In genomic region chr12:98503593-98504367, GRCh38 we compare ENCODE assay signal across 8 cellular contexts. TPM values are rescaled to one million over a fixed set of nuclear protein-coding genes. Genes with fewer than 3 reads are reported as not detected.
DNase-seq lines count a peak whose midpoint lies in the region; TF ChIP-seq lines count a peak whose summit lies in the region.

No MANE protein-coding gene starts in this region.

- H3K27me3 Mint-ChIP-seq in nephron progenitor cell (ENCODE audit: low read depth, poor library complexity), result peaks cover 17% of the 10 kb centered on the region
- H3K27me3 Mint-ChIP-seq in stimulated activated naive CD8-positive, alpha-beta T cell treated with anti-CD3 and anti-CD28 coated beads, Interleukin-15, Interleukin-2, amounts not matched to agents 100 ng/mL and 50 ng/mL, for 24 hours, result peaks cover 10% of the 10 kb centered on the region

- no peaks in the 10 kb centered on the region for H3K36me3 Mint-ChIP-seq in nephron progenitor cell (ENCODE audit: low read depth)
- peaks cover 12% of the 10 kb centered on the region for H3K36me3 Mint-ChIP-seq in stimulated activated naive CD8-positive, alpha-beta T cell treated with anti-CD3 and anti-CD28 coated beads, Interleukin-15, Interleukin-2, amounts not matched to agents 100 ng/mL and 50 ng/mL, for 24 hours (ENCODE audit: low read depth)

- CTCF ChIA-PET in RWPE1 (lab: Yijun Ruan, JAX), result interaction anchor here (0.6 to 1.0 kb wide), 2 partner anchors 13 to 82 kb away, joined by 3 read pairs; no protein-coding TSS in a partner anchor

- peak overlapping the region; percentile 94 for H3K4me3 ChIP-seq in fibroblast of the aortic adventitia (ENCODE audit: low read depth, low read length)

- peaks cover 12% of the 10 kb centered on the region for H3K9me3 Mint-ChIP-seq in nephron progenitor cell
- peaks cover 4% of the 10 kb centered on the region for H3K9me3 Mint-ChIP-seq in stimulated activated naive CD8-positive, alpha-beta T cell treated with anti-CD3 and anti-CD28 coated beads, Interleukin-15, Interleukin-2, amounts not matched to agents 100 ng/mL and 50 ng/mL, for 24 hours

- no peak for TF ChIP-seq CTCF in RWPE1 (conservative IDR thresholded peaks at IDR 0.05; ENCODE audit: low read depth)
- no peak for TF ChIP-seq CTCF in fibroblast of the aortic adventitia (IDR thresholded peaks at IDR 0.05; ENCODE audit: insufficient read depth, low read length)
- no peak for TF ChIP-seq CTCF in nephron progenitor cell (IDR thresholded peaks at IDR 0.05)

- DNase-seq in EH (ENCODE audit: low read depth) (peak; percentile 92), H4 (ENCODE audit: low spot score) (peak; percentile 88), LoVo (ENCODE audit: low spot score) (peak; percentile 97), RWPE1 (ENCODE audit: low spot score) (peak; percentile 85), fibroblast of the aortic adventitia (ENCODE audit: low read depth) (peak; percentile 97), nephron progenitor cell (peak; percentile 89)
- DNase-seq in activated T-helper 9 cell treated with anti-CD3 and anti-CD28 coated beads, Interleukin-2, amount 50 U/mL, for 16 hours (ENCODE audit: low read depth), result peak; percentile 89

- H3K4me1 Mint-ChIP-seq in nephron progenitor cell, result peaks cover 11% of the 10 kb centered on the region
- peaks cover 37% of the 10 kb centered on the region for H3K4me1 Mint-ChIP-seq in stimulated activated naive CD8-positive, alpha-beta T cell treated with anti-CD3 and anti-CD28 coated beads, Interleukin-15, Interleukin-2, amounts not matched to agents 100 ng/mL and 50 ng/mL, for 24 hours (ENCODE audit: low read depth)

- H3K4me3 Mint-ChIP-seq in nephron progenitor cell, result peak overlapping the region; percentile 95
- H3K4me3 Mint-ChIP-seq in stimulated activated naive CD8-positive, alpha-beta T cell treated with anti-CD3 and anti-CD28 coated beads, Interleukin-15, Interleukin-2, amounts not matched to agents 100 ng/mL and 50 ng/mL, for 24 hours, result peak overlapping the region; percentile 97

- POLR2A ChIA-PET in RWPE1 (lab: Yijun Ruan, JAX; ENCODE audit: low non-redundant PET), result no interaction called here

- peak overlapping the region; percentile 99 for H3K27ac Mint-ChIP-seq in nephron progenitor cell
- H3K27ac Mint-ChIP-seq in stimulated activated naive CD8-positive, alpha-beta T cell treated with anti-CD3 and anti-CD28 coated beads, Interleukin-15, Interleukin-2, amounts not matched to agents 100 ng/mL and 50 ng/mL, for 24 hours, result peak overlapping the region; percentile 99

- peak overlapping the region; percentile 97 for H3K27ac ChIP-seq in RWPE1

RNA-seq across cellular contexts. Expression of gene TMPO, which starts 11.6 kb away (rescaled TPM):
- 118 and 133 TPM in 2 replicates for total RNA-seq in H4 (2014; rRNA removed; shearing (Covaris generic))
- total RNA-seq in fibroblast of the aortic adventitia (ENCODE audit: low replicate concordance), result 49.4 and 130 TPM in 2 replicates

Comparison
In these comparisons a context has a peak if more than half of its experiments do, and no peak if none do; other contexts are left out.
1. Peak in every context shown above with its lines: DNase-seq, H3K4me3 ChIP-seq and H3K27ac ChIP-seq.